In the genomic region with DNA sequence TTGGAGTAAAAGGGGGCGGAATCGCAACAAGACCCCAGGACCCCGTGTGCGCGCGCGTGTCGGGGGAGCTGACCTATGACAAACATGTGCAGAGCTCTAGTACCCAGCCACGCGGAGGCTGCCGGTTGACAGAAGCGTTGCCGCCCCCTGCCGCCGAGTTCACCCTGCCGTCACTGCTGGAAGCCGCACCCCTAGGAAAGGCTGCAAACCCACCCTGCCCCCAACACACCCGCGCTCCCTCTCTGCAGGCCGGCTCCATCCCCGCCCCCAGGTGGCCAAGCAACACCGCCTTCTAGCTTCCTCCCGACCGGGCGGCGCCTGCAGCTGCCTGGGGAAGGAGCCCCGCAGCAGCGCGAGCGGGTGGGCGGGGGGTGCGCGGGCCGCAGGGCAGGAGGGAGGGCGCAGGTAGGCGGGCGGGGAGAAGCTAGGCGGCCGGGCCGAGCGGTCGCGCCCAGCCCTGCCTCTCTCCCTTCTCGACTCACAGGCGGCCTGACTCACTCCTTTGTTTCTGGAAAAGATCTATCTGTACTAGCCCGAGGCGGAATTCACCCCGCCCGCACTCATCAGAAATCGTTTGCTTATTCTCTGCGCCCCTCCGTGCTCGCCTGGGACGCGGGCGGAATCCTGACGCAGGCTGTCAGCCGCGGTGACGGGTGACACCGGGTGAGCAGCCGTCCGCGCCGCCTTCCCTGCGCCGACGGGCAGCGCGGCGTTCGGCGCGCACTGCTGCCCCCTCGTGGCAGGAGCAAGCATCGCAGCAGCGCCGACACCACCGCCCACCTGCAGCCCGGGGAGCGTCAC, we compare ENCODE assay signal across 8 cellular contexts.
DNase-seq lines count a peak whose midpoint lies in the region; ATAC-seq and TF ChIP-seq lines count a peak whose summit lies in the region.

No MANE protein-coding gene starts in this region.

- peaks cover 14% of the 10 kb centered on the region for H3K27me3 Mint-ChIP-seq in progenitor cell of endocrine pancreas

- DNase-seq in GM13976 (ENCODE audit: low spot score) = peak; percentile 92
- peak; percentile 98 for DNase-seq in NCI-H146 (lab: John Stamatoyannopoulos, UW)
- DNase-seq in T follicular helper cell (ENCODE audit: low read depth) = peak; percentile 87
- DNase-seq in amniotic epithelial cell (ENCODE audit: low read depth) = peak; percentile 87
- DNase-seq in left ventricle myocardium superior = peak; percentile 94
- peak; percentile 94 for DNase-seq in progenitor cell of endocrine pancreas (ENCODE audit: low spot score, unreplicated experiment)
- DNase-seq in ureter (ENCODE audit: low spot score) = peak; percentile 94

- ATAC-seq in HG02885 (IDR thresholded peaks at IDR 0.05; ENCODE audit: poor library complexity, unreplicated experiment) (peak; percentile 87), left ventricle myocardium superior (peak; percentile 97)

- peak overlapping the region; percentile 88 for H3K4me3 Mint-ChIP-seq in progenitor cell of endocrine pancreas (ENCODE audit: low read depth)

- no peaks in the 10 kb centered on the region for H3K36me3 Mint-ChIP-seq in progenitor cell of endocrine pancreas (ENCODE audit: insufficient read depth)

- no peaks in the 10 kb centered on the region for H3K9me3 Mint-ChIP-seq in progenitor cell of endocrine pancreas (ENCODE audit: low read depth)

- intact Hi-C loops in left ventricle myocardium superior (cut with micrococcal nuclease) = no loop called here

- H3K27ac Mint-ChIP-seq in progenitor cell of endocrine pancreas = peak overlapping the region; percentile 99

- H3K4me1 Mint-ChIP-seq in progenitor cell of endocrine pancreas (ENCODE audit: low read depth) = peaks cover 10% of the 10 kb centered on the region

- TF ChIP-seq CTCF in GM13976 (IDR thresholded peaks at IDR 0.05; ENCODE audit: borderline replicate concordance, control extremely low read depth, extremely low read depth, insufficient read depth, missing control alignments) = peak; percentile 100
- peak; percentile 96 for TF ChIP-seq CTCF in progenitor cell of endocrine pancreas (IDR thresholded peaks at IDR 0.05; ENCODE audit: unreplicated experiment)

- in situ Hi-C loops in GM13976 (cut with MboI; ENCODE audit: low sequenced_read_pairs, unreplicated experiment) = no loop called here

Comparison
In these comparisons a context has a peak if more than half of its experiments do, and no peak if none do; other contexts are left out.
1. Peak in every context shown above with its lines: DNase-seq and ATAC-seq.